18 cellular contexts compared by ENCODE assay signal in genomic region chr22:47041201-47042115, GRCh38.
"Had no signal": no experiment of that assay in that cellular context is flagged by ENCODE, and none has a peak within 500 bp of the region (broad histone marks: within the 10 kb centered on the region; RNA-seq: fewer than 3 reads in every experiment).

No MANE protein-coding gene starts in this region.

- H3K36me3 Mint-ChIP-seq: activated CD8-positive, alpha-beta memory T cell treated with anti-CD3 and anti-CD28 coated beads, Interleukin-2, amount 10 ng/mL, durations not matched to agents 7 days and 5 days had no signal

- DNase-seq: activated CD4-positive, alpha-beta memory T cell treated with anti-CD3 and anti-CD28 coated beads for 36 hours; activated CD4-positive, alpha-beta T cell treated with anti-CD3 and anti-CD28 coated beads for 36 hours; activated CD8-positive, alpha-beta memory T cell treated with anti-CD3 and anti-CD28 coated beads, Interleukin-2, amount 10 ng/mL, durations not matched to agents 7 days and 5 days; activated effector memory CD4-positive, alpha-beta T cell treated with Interleukin-2 at 50 U/mL for 16 hours; activated naive CD8-positive, alpha-beta T cell treated with anti-CD3 and anti-CD28 coated beads for 36 hours; activated T-cell treated with anti-CD3 and anti-CD28 coated beads, Interleukin-2, amount 50 U/mL, for 1 hour; amygdala; brain microvascular endothelial cell; endodermal cell; hypothalamus; kidney glomerular epithelial cell; naive B cell; stimulated activated CD4-positive, alpha-beta T cell treated with anti-CD3 and anti-CD28 coated beads, Interleukin-4, amount 100 ng/mL, for 24 hours; stimulated activated naive CD4-positive, alpha-beta T cell treated with Interleukin-2 at 50 U/mL for 16 hours; substantia nigra; T-helper 2 cell had no signal

- H3K27me3 Mint-ChIP-seq: activated CD4-positive, alpha-beta memory T cell treated with anti-CD3 and anti-CD28 coated beads for 36 hours; activated CD4-positive, alpha-beta T cell treated with anti-CD3 and anti-CD28 coated beads for 36 hours; activated CD8-positive, alpha-beta memory T cell treated with anti-CD3 and anti-CD28 coated beads, Interleukin-2, amount 10 ng/mL, durations not matched to agents 7 days and 5 days; activated naive CD8-positive, alpha-beta T cell treated with anti-CD3 and anti-CD28 coated beads for 36 hours; naive B cell had no signal

- H3K27me3 ChIP-seq: brain microvascular endothelial cell, tibial nerve had no signal

- H3K9me3 Mint-ChIP-seq: activated CD4-positive, alpha-beta memory T cell treated with anti-CD3 and anti-CD28 coated beads for 36 hours; activated naive CD8-positive, alpha-beta T cell treated with anti-CD3 and anti-CD28 coated beads for 36 hours; endodermal cell; naive B cell had no signal

- ATAC-seq: activated CD4-positive, alpha-beta T cell treated with anti-CD3 and anti-CD28 coated beads for 36 hours; activated CD8-positive, alpha-beta memory T cell treated with anti-CD3 and anti-CD28 coated beads, Interleukin-2, amount 10 ng/mL, durations not matched to agents 7 days and 5 days had no signal

- H3K27ac ChIP-seq: brain microvascular endothelial cell, skin epidermis, tibial nerve had no signal

- H3K4me3 Mint-ChIP-seq: activated CD4-positive, alpha-beta memory T cell treated with anti-CD3 and anti-CD28 coated beads for 36 hours; activated CD4-positive, alpha-beta T cell treated with anti-CD3 and anti-CD28 coated beads for 36 hours; activated CD8-positive, alpha-beta memory T cell treated with anti-CD3 and anti-CD28 coated beads, Interleukin-2, amount 10 ng/mL, durations not matched to agents 7 days and 5 days; activated naive CD8-positive, alpha-beta T cell treated with anti-CD3 and anti-CD28 coated beads for 36 hours; endodermal cell; naive B cell had no signal

- H3K27ac Mint-ChIP-seq: activated CD4-positive, alpha-beta memory T cell treated with anti-CD3 and anti-CD28 coated beads for 36 hours; activated CD4-positive, alpha-beta T cell treated with anti-CD3 and anti-CD28 coated beads for 36 hours; activated CD8-positive, alpha-beta memory T cell treated with anti-CD3 and anti-CD28 coated beads, Interleukin-2, amount 10 ng/mL, durations not matched to agents 7 days and 5 days; activated naive CD8-positive, alpha-beta T cell treated with anti-CD3 and anti-CD28 coated beads for 36 hours; endodermal cell had no signal
